Comparison of ENCODE assay signal across 1 cellular context in genomic region chr2:168773719-168774521, GRCh38.
TF ChIP-seq lines count a peak whose summit lies in the region.

No MANE protein-coding gene starts in this region.

TF ChIP-seq in K562, 482 proteins besides CTCF, POLR2A, EP300 and RAD21 (continued from another document and continues in another):
- TF ChIP-seq HMBOX1 (IDR thresholded peaks at IDR 0.05) (peak; percentile 75), GABPB2 (CRISPR knock-in tag; conservative IDR thresholded peaks at IDR 0.05) (no peak), EP400 (IDR thresholded peaks at IDR 0.05) (peak; percentile 94), ZNF3 (CRISPR knock-in tag; IDR thresholded peaks at IDR 0.05) (no peak), TBL1XR1 (IDR thresholded peaks at IDR 0.05; ENCODE audit: low read length in 2 of 2) (peak; percentile 80 to 99; a peak in 3 of 4 replicates), TGIF2 (CRISPR knock-in tag; IDR thresholded peaks at IDR 0.05) (no peak), TAF15 (IDR thresholded peaks at IDR 0.05; ENCODE audit: low read depth, low read length) (no peak), NR3C1 (CRISPR knock-in tag; IDR thresholded peaks at IDR 0.05) (no peak), NFATC3 (IDR thresholded peaks at IDR 0.05) (peak; percentile 74; the same call in 1 of the 2 replicates), ZNF780A (CRISPR knock-in tag; IDR thresholded peaks at IDR 0.05) (no peak), ZNF79 (CRISPR knock-in tag; IDR thresholded peaks at IDR 0.05; ENCODE audit: low read depth) (no peak; the same call in 1 of the 2 replicates), MEIS2 (IDR thresholded peaks at IDR 0.05; ENCODE audit: partially characterized antibody) (peak; percentile 90), NRF1 (conservative IDR thresholded peaks at IDR 0.05 in 1 of 2, IDR thresholded peaks at IDR 0.05 in 1 of 2) (peak; percentile 31 to 58; a peak in 3 of 4 replicates), BCOR (IDR thresholded peaks at IDR 0.05) (peak; percentile 81), ERF (CRISPR knock-in tag; IDR thresholded peaks at IDR 0.05) (0 out of 2 replicates have a peak, but pooled peaks have one; percentile 67), SIX5 (IDR thresholded peaks at IDR 0.05; ENCODE audit: borderline replicate concordance in 1 of 2, insufficient read depth in 1 of 2, low read depth in 1 of 2, low read length in 2 of 2) (no peak), PREB (CRISPR knock-in tag; IDR thresholded peaks at IDR 0.05) (no peak), BRCA1 (IDR thresholded peaks at IDR 0.05) (no peak), BRCA1 (CRISPR knock-in tag; IDR thresholded peaks at IDR 0.05) (no peak), RBM39 (optimal IDR thresholded peaks at IDR 0.05; ENCODE audit: low read depth, low read length) (no peak), ZZZ3 (IDR thresholded peaks at IDR 0.05) (peak; percentile 73; the same call in 1 of the 2 replicates), POLR2AphosphoS5 (IDR thresholded peaks at IDR 0.05; ENCODE audit: control insufficient read depth, insufficient read depth, low read depth, low read length) (peak; percentile 97), ATF1 (CRISPR knock-in tag; IDR thresholded peaks at IDR 0.05) (no peak), ATF1 (tag; IDR thresholded peaks at IDR 0.05) (peak; percentile 80), CHAMP1 (IDR thresholded peaks at IDR 0.05) (peak; percentile 99), RBBP5 (IDR thresholded peaks at IDR 0.05; ENCODE audit: borderline replicate concordance, insufficient read depth, low read length, poor library complexity, severe bottlenecking) (peak; percentile 68), PHB (CRISPR knock-in tag; IDR thresholded peaks at IDR 0.05) (no peak; the same call in 1 of the 2 replicates), ZNF212 (CRISPR knock-in tag; IDR thresholded peaks at IDR 0.05) (no peak), ZSCAN29 (IDR thresholded peaks at IDR 0.05) (no peak), KAT7 (CRISPR knock-in tag; IDR thresholded peaks at IDR 0.05; ENCODE audit: borderline replicate concordance) (no peak), KDM4B (IDR thresholded peaks at IDR 0.05; ENCODE audit: borderline replicate concordance in 2 of 2, low read depth in 1 of 2) (no peak), ILF3 (IDR thresholded peaks at IDR 0.05; ENCODE audit: borderline replicate concordance) (peak; percentile 86; the same call in 1 of the 2 replicates), SRSF9 (IDR thresholded peaks at IDR 0.05; ENCODE audit: borderline replicate concordance, low read depth, low read length) (no peak), FOXO4 (CRISPR knock-in tag; IDR thresholded peaks at IDR 0.05) (no peak), ZBED1 (IDR thresholded peaks at IDR 0.05) (peak; percentile 77; the same call in 1 of the 2 replicates), TARDBP (IDR thresholded peaks at IDR 0.05) (peak; percentile 79; the same call in 1 of the 2 replicates), PTBP1 (IDR thresholded peaks at IDR 0.05; ENCODE audit: low read depth, low read length) (no peak), PYGO2 (tag; IDR thresholded peaks at IDR 0.05) (peak; percentile 92)
- TF ChIP-seq, protein P1, sequence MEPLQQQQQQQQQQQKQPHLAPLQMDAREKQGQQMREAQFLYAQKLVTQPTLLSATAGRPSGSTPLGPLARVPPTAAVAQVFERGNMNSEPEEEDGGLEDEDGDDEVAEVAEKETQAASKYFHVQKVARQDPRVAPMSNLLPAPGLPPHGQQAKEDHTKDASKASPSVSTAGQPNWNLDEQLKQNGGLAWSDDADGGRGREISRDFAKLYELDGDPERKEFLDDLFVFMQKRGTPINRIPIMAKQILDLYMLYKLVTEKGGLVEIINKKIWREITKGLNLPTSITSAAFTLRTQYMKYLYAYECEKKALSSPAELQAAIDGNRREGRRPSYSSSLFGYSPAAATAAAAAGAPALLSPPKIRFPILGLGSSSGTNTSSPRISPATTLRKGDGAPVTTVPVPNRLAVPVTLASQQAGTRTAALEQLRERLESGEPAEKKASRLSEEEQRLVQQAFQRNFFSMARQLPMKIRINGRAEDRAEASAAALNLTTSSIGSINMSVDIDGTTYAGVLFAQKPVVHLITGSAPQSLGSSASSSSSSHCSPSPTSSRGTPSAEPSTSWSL (CRISPR knock-in tag; IDR thresholded peaks at IDR 0.05; ENCODE audit: borderline replicate concordance) = 0 out of 2 replicates have a peak, but pooled peaks have one; percentile 5
- TF ChIP-seq, protein P2, sequence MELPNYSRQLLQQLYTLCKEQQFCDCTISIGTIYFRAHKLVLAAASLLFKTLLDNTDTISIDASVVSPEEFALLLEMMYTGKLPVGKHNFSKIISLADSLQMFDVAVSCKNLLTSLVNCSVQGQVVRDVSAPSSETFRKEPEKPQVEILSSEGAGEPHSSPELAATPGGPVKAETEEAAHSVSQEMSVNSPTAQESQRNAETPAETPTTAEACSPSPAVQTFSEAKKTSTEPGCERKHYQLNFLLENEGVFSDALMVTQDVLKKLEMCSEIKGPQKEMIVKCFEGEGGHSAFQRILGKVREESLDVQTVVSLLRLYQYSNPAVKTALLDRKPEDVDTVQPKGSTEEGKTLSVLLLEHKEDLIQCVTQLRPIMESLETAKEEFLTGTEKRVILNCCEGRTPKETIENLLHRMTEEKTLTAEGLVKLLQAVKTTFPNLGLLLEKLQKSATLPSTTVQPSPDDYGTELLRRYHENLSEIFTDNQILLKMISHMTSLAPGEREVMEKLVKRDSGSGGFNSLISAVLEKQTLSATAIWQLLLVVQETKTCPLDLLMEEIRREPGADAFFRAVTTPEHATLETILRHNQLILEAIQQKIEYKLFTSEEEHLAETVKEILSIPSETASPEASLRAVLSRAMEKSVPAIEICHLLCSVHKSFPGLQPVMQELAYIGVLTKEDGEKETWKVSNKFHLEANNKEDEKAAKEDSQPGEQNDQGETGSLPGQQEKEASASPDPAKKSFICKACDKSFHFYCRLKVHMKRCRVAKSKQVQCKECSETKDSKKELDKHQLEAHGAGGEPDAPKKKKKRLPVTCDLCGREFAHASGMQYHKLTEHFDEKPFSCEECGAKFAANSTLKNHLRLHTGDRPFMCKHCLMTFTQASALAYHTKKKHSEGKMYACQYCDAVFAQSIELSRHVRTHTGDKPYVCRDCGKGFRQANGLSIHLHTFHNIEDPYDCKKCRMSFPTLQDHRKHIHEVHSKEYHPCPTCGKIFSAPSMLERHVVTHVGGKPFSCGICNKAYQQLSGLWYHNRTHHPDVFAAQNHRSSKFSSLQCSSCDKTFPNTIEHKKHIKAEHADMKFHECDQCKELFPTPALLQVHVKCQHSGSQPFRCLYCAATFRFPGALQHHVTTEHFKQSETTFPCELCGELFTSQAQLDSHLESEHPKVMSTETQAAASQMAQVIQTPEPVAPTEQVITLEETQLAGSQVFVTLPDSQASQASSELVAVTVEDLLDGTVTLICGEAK (IDR thresholded peaks at IDR 0.05) = peak; percentile 22; the same call in 1 of the 2 replicates
- TF ChIP-seq, protein P2 (CRISPR knock-in tag; IDR thresholded peaks at IDR 0.05) = no peak
- TF ChIP-seq, protein P3, sequence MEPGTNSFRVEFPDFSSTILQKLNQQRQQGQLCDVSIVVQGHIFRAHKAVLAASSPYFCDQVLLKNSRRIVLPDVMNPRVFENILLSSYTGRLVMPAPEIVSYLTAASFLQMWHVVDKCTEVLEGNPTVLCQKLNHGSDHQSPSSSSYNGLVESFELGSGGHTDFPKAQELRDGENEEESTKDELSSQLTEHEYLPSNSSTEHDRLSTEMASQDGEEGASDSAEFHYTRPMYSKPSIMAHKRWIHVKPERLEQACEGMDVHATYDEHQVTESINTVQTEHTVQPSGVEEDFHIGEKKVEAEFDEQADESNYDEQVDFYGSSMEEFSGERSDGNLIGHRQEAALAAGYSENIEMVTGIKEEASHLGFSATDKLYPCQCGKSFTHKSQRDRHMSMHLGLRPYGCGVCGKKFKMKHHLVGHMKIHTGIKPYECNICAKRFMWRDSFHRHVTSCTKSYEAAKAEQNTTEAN (CRISPR knock-in tag; IDR thresholded peaks at IDR 0.05) = no peak
- TF ChIP-seq, protein P4, sequence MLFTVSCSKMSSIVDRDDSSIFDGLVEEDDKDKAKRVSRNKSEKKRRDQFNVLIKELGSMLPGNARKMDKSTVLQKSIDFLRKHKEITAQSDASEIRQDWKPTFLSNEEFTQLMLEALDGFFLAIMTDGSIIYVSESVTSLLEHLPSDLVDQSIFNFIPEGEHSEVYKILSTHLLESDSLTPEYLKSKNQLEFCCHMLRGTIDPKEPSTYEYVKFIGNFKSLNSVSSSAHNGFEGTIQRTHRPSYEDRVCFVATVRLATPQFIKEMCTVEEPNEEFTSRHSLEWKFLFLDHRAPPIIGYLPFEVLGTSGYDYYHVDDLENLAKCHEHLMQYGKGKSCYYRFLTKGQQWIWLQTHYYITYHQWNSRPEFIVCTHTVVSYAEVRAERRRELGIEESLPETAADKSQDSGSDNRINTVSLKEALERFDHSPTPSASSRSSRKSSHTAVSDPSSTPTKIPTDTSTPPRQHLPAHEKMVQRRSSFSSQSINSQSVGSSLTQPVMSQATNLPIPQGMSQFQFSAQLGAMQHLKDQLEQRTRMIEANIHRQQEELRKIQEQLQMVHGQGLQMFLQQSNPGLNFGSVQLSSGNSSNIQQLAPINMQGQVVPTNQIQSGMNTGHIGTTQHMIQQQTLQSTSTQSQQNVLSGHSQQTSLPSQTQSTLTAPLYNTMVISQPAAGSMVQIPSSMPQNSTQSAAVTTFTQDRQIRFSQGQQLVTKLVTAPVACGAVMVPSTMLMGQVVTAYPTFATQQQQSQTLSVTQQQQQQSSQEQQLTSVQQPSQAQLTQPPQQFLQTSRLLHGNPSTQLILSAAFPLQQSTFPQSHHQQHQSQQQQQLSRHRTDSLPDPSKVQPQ (CRISPR knock-in tag; IDR thresholded peaks at IDR 0.05; ENCODE audit: borderline replicate concordance) = 0 out of 2 replicates have a peak, but pooled peaks have one; percentile 29
